ENCODE assay signal across 8 cellular contexts in the genomic region with DNA sequence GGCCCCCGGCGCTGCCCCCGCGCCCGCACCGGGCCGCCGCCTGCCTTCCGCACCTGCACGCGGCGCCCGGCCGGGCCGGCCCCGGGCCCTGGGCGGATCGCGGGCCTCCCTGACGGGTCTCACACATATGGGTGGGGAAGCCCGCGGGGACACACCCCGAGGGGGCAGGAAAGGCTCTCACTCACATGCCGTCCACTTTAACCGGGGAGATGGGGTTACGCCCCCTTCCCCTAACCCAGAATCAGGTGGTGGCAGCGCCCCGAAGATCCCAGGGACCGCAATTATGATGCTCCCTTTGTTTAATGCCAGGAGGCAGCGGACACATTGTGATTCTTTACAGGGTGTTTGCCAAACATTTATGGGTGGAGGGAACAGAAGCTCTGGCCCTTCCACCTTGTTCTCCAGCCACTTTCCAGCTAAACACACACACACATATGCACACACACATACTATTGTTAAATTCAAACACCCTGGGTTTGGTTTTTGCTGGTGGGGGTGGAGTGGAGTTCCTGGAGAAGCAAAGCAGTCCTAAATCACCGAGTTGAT. TPM values are rescaled to one million over a fixed set of nuclear protein-coding genes. Genes with fewer than 3 reads are reported as not detected.
DNase-seq lines count a peak whose midpoint lies in the region; ATAC-seq and TF ChIP-seq lines count a peak whose summit lies in the region.

No MANE protein-coding gene starts in this region.

- H3K36me3 Mint-ChIP-seq in stimulated activated effector memory CD8-positive, alpha-beta T cell treated with anti-CD3 and anti-CD28 coated beads, Interleukin-12 subunit alpha, Interleukin-12 subunit beta, amount 100 ng/mL, for 72 hours: peaks cover 43% of the 10 kb centered on the region

- H2AFZ ChIP-seq in SU-DHL-6 (ENCODE audit: low read depth, low read length, severe bottlenecking) (peak overlapping the region; percentile 52), hepatocyte (peak overlapping the region; percentile 96)

- TF ChIP-seq CTCF in SU-DHL-6 (IDR thresholded peaks at IDR 0.05; ENCODE audit: insufficient read depth, low read length, poor library complexity, severe bottlenecking) (no peak), hepatocyte (IDR thresholded peaks at IDR 0.05; ENCODE audit: poor library complexity) (no peak)

- no peaks in the 10 kb centered on the region for H3K9me3 Mint-ChIP-seq in stimulated activated effector memory CD8-positive, alpha-beta T cell treated with anti-CD3 and anti-CD28 coated beads, Interleukin-12 subunit alpha, Interleukin-12 subunit beta, amount 100 ng/mL, for 72 hours

- H3K27ac Mint-ChIP-seq in stimulated activated effector memory CD8-positive, alpha-beta T cell treated with anti-CD3 and anti-CD28 coated beads, Interleukin-12 subunit alpha, Interleukin-12 subunit beta, amount 100 ng/mL, for 72 hours: peak overlapping the region; percentile 94

- H3K4me2 ChIP-seq in SU-DHL-6 (ENCODE audit: low read depth, low read length, poor library complexity, severe bottlenecking): peak overlapping the region; percentile 80
- peak overlapping the region; percentile 96 for H3K4me2 ChIP-seq in hepatocyte

- peak overlapping the region; percentile 65 for H3K9ac ChIP-seq in SU-DHL-6 (ENCODE audit: low read length)

- H3K4me3 ChIP-seq in SU-DHL-6 (ENCODE audit: insufficient read depth, low read length, poor library complexity, severe bottlenecking) (peak overlapping the region; percentile 58), hepatocyte (peak overlapping the region; percentile 43)

- H4K20me1 ChIP-seq in SU-DHL-6 (ENCODE audit: low read depth, low read length) (no peaks in the 10 kb centered on the region), hepatocyte (ENCODE audit: insufficient read depth, poor library complexity, severe bottlenecking) (no peaks in the 10 kb centered on the region)

- WGBS in hepatocyte (ENCODE audit: low lambda C conversion rate, missing lambda C conversion rate): 3% methylated on average over 14 of the region's 31 CpGs

- DNase-seq in DMS79 treated with DMSO at 0.1 percent for 48 hours (lab: John Stamatoyannopoulos, UW) (peak; percentile 9), DMS79 (lab: John Stamatoyannopoulos, UW) (no peak), hepatocyte (ENCODE audit: low spot score) (no peak), glomerular visceral epithelial cell (ENCODE audit: extremely low spot score) (no peak)
- no peak for DNase-seq in stimulated activated effector memory CD8-positive, alpha-beta T cell treated with anti-CD3 and anti-CD28 coated beads, Interleukin-12 subunit alpha, Interleukin-12 subunit beta, amount 100 ng/mL, for 72 hours (ENCODE audit: low spot score in 2 of 2)

- peaks cover 45% of the 10 kb centered on the region for H3K79me2 ChIP-seq in SU-DHL-6 (ENCODE audit: insufficient read depth, low read length)
- no peaks in the 10 kb centered on the region for H3K79me2 ChIP-seq in hepatocyte

- H3K27ac ChIP-seq in SU-DHL-6 (ENCODE audit: low read depth, low read length): peak overlapping the region; percentile 4
- H3K27ac ChIP-seq in hepatocyte: no peak overlapping the region

- peak overlapping the region; percentile 86 for H3K4me3 Mint-ChIP-seq in stimulated activated effector memory CD8-positive, alpha-beta T cell treated with anti-CD3 and anti-CD28 coated beads, Interleukin-12 subunit alpha, Interleukin-12 subunit beta, amount 100 ng/mL, for 72 hours

- H3K27me3 ChIP-seq in SU-DHL-6 (ENCODE audit: low read length) (no peaks in the 10 kb centered on the region), hepatocyte (peaks cover 5% of the 10 kb centered on the region)

- peaks cover 47% of the 10 kb centered on the region for H3F3A ChIP-seq in SU-DHL-6 (ENCODE audit: insufficient read depth)

- H3K36me3 ChIP-seq in SU-DHL-6 (ENCODE audit: low read length) (no peaks in the 10 kb centered on the region), hepatocyte (replicated peaks; ENCODE audit: insufficient read depth, low read depth) (no peaks in the 10 kb centered on the region)

- no peaks in the 10 kb centered on the region for H3K9me2 ChIP-seq in SU-DHL-6 (replicated peaks; ENCODE audit: insufficient read depth, low read length)
- H3K9me2 ChIP-seq in hepatocyte (replicated peaks; ENCODE audit: insufficient read depth): no peaks in the 10 kb centered on the region

- no peaks in the 10 kb centered on the region for H3K4me1 ChIP-seq in hepatocyte (ENCODE audit: insufficient read depth)

- ATAC-seq in stimulated activated effector memory CD8-positive, alpha-beta T cell treated with anti-CD3 and anti-CD28 coated beads, Interleukin-12 subunit alpha, Interleukin-12 subunit beta, amount 100 ng/mL, for 72 hours: no peak
- ATAC-seq in HG02610 (IDR thresholded peaks at IDR 0.05; ENCODE audit: unreplicated experiment): no peak
- no peak for ATAC-seq in HG03432 (IDR thresholded peaks at IDR 0.05; ENCODE audit: unreplicated experiment)

- H3K4me1 Mint-ChIP-seq in stimulated activated effector memory CD8-positive, alpha-beta T cell treated with anti-CD3 and anti-CD28 coated beads, Interleukin-12 subunit alpha, Interleukin-12 subunit beta, amount 100 ng/mL, for 72 hours: peaks cover 47% of the 10 kb centered on the region

- H3K9me3 ChIP-seq in SU-DHL-6 (ENCODE audit: insufficient read depth, low read length): no peaks in the 10 kb centered on the region
- H3K9me3 ChIP-seq in hepatocyte (ENCODE audit: low read depth): no peaks in the 10 kb centered on the region

RNA-seq across cellular contexts. Expression of a gene that starts 0.4 kb away (rescaled TPM):
- total RNA-seq in hepatocyte: 5.9 and 7.5 TPM in 2 replicates
- 1.7 and 9.1 TPM in 2 replicates for polyA plus RNA-seq in hepatocyte
